Comparison of ENCODE assay signal across 27 cellular contexts in the genomic region with DNA sequence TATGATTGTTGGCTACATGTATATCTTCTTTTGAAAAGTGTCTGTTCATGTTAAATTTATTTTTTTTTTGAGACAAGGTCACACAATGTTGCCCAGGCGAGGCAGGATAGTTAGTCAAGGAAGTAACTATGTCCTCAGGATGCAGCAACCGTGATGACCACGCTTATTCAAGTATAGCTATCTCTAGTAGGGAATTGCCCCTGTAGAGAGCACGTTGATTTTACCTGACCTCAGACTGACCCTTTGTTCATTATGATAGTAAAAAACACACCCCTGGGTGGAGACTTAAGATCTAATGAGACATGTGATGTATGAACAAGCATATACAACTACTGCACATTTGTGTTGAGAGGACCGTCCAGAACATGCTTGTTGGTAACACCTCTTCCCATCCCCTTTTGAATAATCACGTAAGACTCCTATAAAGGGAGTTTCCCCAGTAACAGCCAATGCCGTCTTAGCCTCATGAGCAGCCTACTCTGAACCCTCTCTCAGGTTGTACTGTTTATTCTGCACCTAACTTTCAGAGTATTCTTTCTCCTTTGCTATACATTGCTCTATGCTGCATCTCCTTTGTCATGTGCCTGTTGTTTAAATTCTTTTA. TPM values are rescaled to one million over a fixed set of nuclear protein-coding genes. Genes with fewer than 3 reads are reported as not detected.
DNase-seq lines count a peak whose midpoint lies in the region; ATAC-seq and TF ChIP-seq lines count a peak whose summit lies in the region.
"Had no signal": no experiment of that assay in that cellular context is flagged by ENCODE, and none has a peak within 500 bp of the region (broad histone marks: within the 10 kb centered on the region; RNA-seq: fewer than 3 reads in every experiment).

No MANE protein-coding gene starts in this region.

- intact Hi-C loops in mammary epithelial cell (cut with micrococcal nuclease) (no loop called here), breast epithelium (cut with DNase I; ENCODE audit: low total_unique reads) (no loop called here)
- intact Hi-C loops in activated CD4-positive, alpha-beta T cell treated with anti-CD3 and anti-CD28 coated beads for 36 hours (cut with DNase I, micrococcal nuclease): no loop called here

- H3K4me1 ChIP-seq in mammary epithelial cell (ENCODE audit: insufficient read depth, low read length): peaks cover 9% of the 10 kb centered on the region
- no peaks in the 10 kb centered on the region for H3K4me1 ChIP-seq in breast epithelium
- H3K4me1 ChIP-seq: body of pancreas, esophagus squamous epithelium, pancreas, right lobe of liver, SJSA1 had no signal

- no peak overlapping the region for H3K9ac ChIP-seq in mammary epithelial cell (ENCODE audit: insufficient read depth, low read length)

- no peak overlapping the region for H3K4me2 ChIP-seq in mammary epithelial cell (ENCODE audit: insufficient read depth, low read depth, low read length)

- H3K27me3 ChIP-seq in mammary epithelial cell (ENCODE audit: insufficient read depth, low read length) (no peaks in the 10 kb centered on the region), breast epithelium (no peaks in the 10 kb centered on the region), brain microvascular endothelial cell (replicated peaks) (no peaks in the 10 kb centered on the region)
- H3K27me3 ChIP-seq: body of pancreas, esophagus squamous epithelium, pancreas, right lobe of liver, SJSA1 had no signal

- no peaks in the 10 kb centered on the region for H4K20me1 ChIP-seq in mammary epithelial cell (ENCODE audit: insufficient read depth, low read length)

- H3K27ac ChIP-seq in mammary epithelial cell (ENCODE audit: insufficient read depth, low read depth, low read length) (no peak overlapping the region), breast epithelium (no peak overlapping the region), brain microvascular endothelial cell (no peak overlapping the region)
- H3K27ac ChIP-seq: body of pancreas, esophagus squamous epithelium, pancreas, right lobe of liver, SJSA1 had no signal

- no peaks in the 10 kb centered on the region for H3K4me1 Mint-ChIP-seq in activated CD4-positive, alpha-beta T cell treated with anti-CD3 and anti-CD28 coated beads for 36 hours
- H3K4me1 Mint-ChIP-seq: activated CD4-positive, alpha-beta T cell treated with anti-CD3 and anti-CD28 coated beads, Interleukin-2, amount 10 ng/mL, durations not matched to agents 24 days and 14 days; endodermal cell; H9; mesothelial cell of epicardium had no signal

- dilution Hi-C loops in mammary epithelial cell (cut with HindIII; ENCODE audit: low sequenced_read_pairs): no loop called here

- H3K4me3 ChIP-seq in mammary epithelial cell (replicated peaks in 1 of 3; ENCODE audit: insufficient read depth in 1 of 3, low read depth in 2 of 3, low read length in 3 of 3): no peak overlapping the region
- no peak overlapping the region for H3K4me3 ChIP-seq in breast epithelium
- H3K4me3 ChIP-seq in brain microvascular endothelial cell (ENCODE audit: low read depth, low read length): no peak overlapping the region
- H3K4me3 ChIP-seq: body of pancreas, esophagus squamous epithelium, pancreas, right lobe of liver, SJSA1 had no signal

- WGBS in mammary epithelial cell (ENCODE audit: low coverage, missing lambda C conversion rate): 42% methylated on average over 7 of the region's 7 CpGs

- in situ Hi-C loops in mammary epithelial cell (cut with MboI; ENCODE audit: low sequenced_read_pairs in 2 of 2): no loop called here
- in situ Hi-C loops in brain microvascular endothelial cell (cut with HindIII; ENCODE audit: low pct_ligation_motif_present, low sequenced_read_pairs): no loop called here

- TF ChIP-seq CTCF in mammary epithelial cell (conservative IDR thresholded peaks at IDR 0.05 in 1 of 2, IDR thresholded peaks at IDR 0.05 in 1 of 2; ENCODE audit: extremely low read depth in 1 of 2, insufficient read depth in 1 of 2, low read depth in 1 of 2, low read length in 2 of 2): no peak
- TF ChIP-seq CTCF in breast epithelium (IDR thresholded peaks at IDR 0.05): no peak
- no peak for TF ChIP-seq CTCF in brain microvascular endothelial cell (IDR thresholded peaks at IDR 0.05; ENCODE audit: low read depth, low read length, missing control alignments)

- H3K9me3 ChIP-seq in mammary epithelial cell (replicated peaks; ENCODE audit: insufficient read depth, low read length) (no peaks in the 10 kb centered on the region), breast epithelium (no peaks in the 10 kb centered on the region)
- H3K9me3 ChIP-seq: body of pancreas, esophagus squamous epithelium, pancreas, right lobe of liver, SJSA1 had no signal

- no peaks in the 10 kb centered on the region for H3K27me3 Mint-ChIP-seq in activated CD4-positive, alpha-beta T cell treated with anti-CD3 and anti-CD28 coated beads for 36 hours
- H3K27me3 Mint-ChIP-seq: activated CD4-positive, alpha-beta T cell treated with anti-CD3 and anti-CD28 coated beads, Interleukin-2, amount 10 ng/mL, durations not matched to agents 24 days and 14 days; IgD-negative memory B cell had no signal

- H3K36me3 Mint-ChIP-seq in activated CD4-positive, alpha-beta T cell treated with anti-CD3 and anti-CD28 coated beads for 36 hours (ENCODE audit: low read depth): no peaks in the 10 kb centered on the region
- H3K36me3 Mint-ChIP-seq: activated naive CD4-positive, alpha-beta T cell treated with anti-CD3 and anti-CD28 coated beads, Interleukin-2, amount 50 U/mL, for 72 hours; CD8-positive, alpha-beta T cell; natural killer cell treated with Interleukin-12 subunit alpha and Interleukin-12 subunit beta and Interleukin-15 and Interleukin-18, amount 100 ng/mL, for 72 hours had no signal

- POLR2A ChIA-PET in activated CD4-positive, alpha-beta T cell treated with anti-CD3 and anti-CD28 coated beads for 36 hours (lab: Charles Lee): no interaction called here

- DNase-seq in mammary epithelial cell: peak; percentile 56
- DNase-seq in breast epithelium (ENCODE audit: low spot score in 2 of 2): no peak
- DNase-seq in brain microvascular endothelial cell: peak; percentile 1
- DNase-seq in activated CD4-positive, alpha-beta T cell treated with anti-CD3 and anti-CD28 coated beads, Interleukin-2, amount 50 U/mL, for 48 hours: no peak
- DNase-seq in amniotic stem cell (lab: John Stamatoyannopoulos, UW): no peak
- DNase-seq in NCI-H187 (lab: John Stamatoyannopoulos, UW): no peak
- DNase-seq in activated CD4-positive, alpha-beta T cell treated with anti-CD3 and anti-CD28 coated beads for 36 hours: no peak
- DNase-seq: 8988T; activated CD4-positive, alpha-beta T cell treated with anti-CD3 and anti-CD28 coated beads, Interleukin-2, amount 10 ng/mL, durations not matched to agents 24 days and 14 days; body of pancreas; CD8-positive, alpha-beta T cell; DMS153; endodermal cell; esophagus squamous epithelium; H9; NCI-H1417; NCI-H524; pancreas; right lobe of liver; trophoblast cell had no signal

- no peaks in the 10 kb centered on the region for H3K36me3 ChIP-seq in mammary epithelial cell (ENCODE audit: insufficient read depth, low read length)
- no peaks in the 10 kb centered on the region for H3K36me3 ChIP-seq in breast epithelium
- H3K36me3 ChIP-seq in brain microvascular endothelial cell (replicated peaks): no peaks in the 10 kb centered on the region
- H3K36me3 ChIP-seq: esophagus squamous epithelium, pancreas, right lobe of liver, SJSA1 had no signal

- H3K4me3 Mint-ChIP-seq in activated CD4-positive, alpha-beta T cell treated with anti-CD3 and anti-CD28 coated beads for 36 hours: no peak overlapping the region
- H3K4me3 Mint-ChIP-seq: activated CD4-positive, alpha-beta T cell treated with anti-CD3 and anti-CD28 coated beads, Interleukin-2, amount 10 ng/mL, durations not matched to agents 24 days and 14 days; CD8-positive, alpha-beta T cell; endodermal cell; H9; mesothelial cell of epicardium; natural killer cell treated with Interleukin-12 subunit alpha and Interleukin-12 subunit beta and Interleukin-15 and Interleukin-18, amount 100 ng/mL, for 72 hours; T-helper 1 cell treated with Interleukin-12 subunit alpha and Interleukin-12 subunit beta and Interleukin-4 antibody, amounts not matched to agents 30 μg/mL and 1 μg/mL, for 36 hours had no signal

- H3K79me2 ChIP-seq in mammary epithelial cell (ENCODE audit: insufficient read depth, low read length): no peaks in the 10 kb centered on the region

- BruUV-seq in mammary epithelial cell (replicated peaks; lab: Mats Ljungman, UMichigan): no TSS peak

- no peak overlapping the region for H3K27ac Mint-ChIP-seq in activated CD4-positive, alpha-beta T cell treated with anti-CD3 and anti-CD28 coated beads for 36 hours
- H3K27ac Mint-ChIP-seq: activated CD4-positive, alpha-beta T cell treated with anti-CD3 and anti-CD28 coated beads, Interleukin-2, amount 10 ng/mL, durations not matched to agents 24 days and 14 days; activated naive CD4-positive, alpha-beta T cell treated with anti-CD3 and anti-CD28 coated beads, Interleukin-2, amount 50 U/mL, for 72 hours; CD8-positive, alpha-beta T cell; endodermal cell; H9; IgD-negative memory B cell; mesothelial cell of epicardium; natural killer cell treated with Interleukin-12 subunit alpha and Interleukin-12 subunit beta and Interleukin-15 and Interleukin-18, amount 100 ng/mL, for 72 hours; T-helper 1 cell treated with Interleukin-12 subunit alpha and Interleukin-12 subunit beta and Interleukin-4 antibody, amounts not matched to agents 30 μg/mL and 1 μg/mL, for 36 hours had no signal

- H3K9me3 Mint-ChIP-seq in activated CD4-positive, alpha-beta T cell treated with anti-CD3 and anti-CD28 coated beads for 36 hours (ENCODE audit: low read depth): no peaks in the 10 kb centered on the region
- H3K9me3 Mint-ChIP-seq: activated CD4-positive, alpha-beta T cell treated with anti-CD3 and anti-CD28 coated beads, Interleukin-2, amount 10 ng/mL, durations not matched to agents 24 days and 14 days; activated naive CD4-positive, alpha-beta T cell treated with anti-CD3 and anti-CD28 coated beads, Interleukin-2, amount 50 U/mL, for 72 hours; CD8-positive, alpha-beta T cell; natural killer cell treated with Interleukin-12 subunit alpha and Interleukin-12 subunit beta and Interleukin-15 and Interleukin-18, amount 100 ng/mL, for 72 hours; T-helper 1 cell treated with Interleukin-12 subunit alpha and Interleukin-12 subunit beta and Interleukin-4 antibody, amounts not matched to agents 30 μg/mL and 1 μg/mL, for 36 hours had no signal

- TF ChIP-seq POLR2A in breast epithelium (IDR thresholded peaks at IDR 0.05): no peak

- H2AFZ ChIP-seq in mammary epithelial cell (ENCODE audit: low read depth, low read length): no peak overlapping the region

- CTCF ChIA-PET in mammary epithelial cell (lab: Charles Lee; ENCODE audit: low non-redundant PET): no interaction called here
- CTCF ChIA-PET in activated CD4-positive, alpha-beta T cell treated with anti-CD3 and anti-CD28 coated beads for 36 hours (lab: Charles Lee): no interaction called here

- peak; percentile 50 for ATAC-seq in HG02885 (IDR thresholded peaks at IDR 0.05; ENCODE audit: poor library complexity, unreplicated experiment)
- ATAC-seq in activated CD4-positive, alpha-beta T cell treated with anti-CD3 and anti-CD28 coated beads for 36 hours: no peak
- ATAC-seq: activated naive CD4-positive, alpha-beta T cell treated with anti-CD3 and anti-CD28 coated beads, Interleukin-2, amount 50 U/mL, for 72 hours; body of pancreas; CD8-positive, alpha-beta T cell; natural killer cell treated with Interleukin-12 subunit alpha and Interleukin-12 subunit beta and Interleukin-15 and Interleukin-18, amount 100 ng/mL, for 72 hours; pancreas; right lobe of liver had no signal

RNA-seq across cellular contexts. Expression of a gene that starts 32.9 kb away (rescaled TPM):
- 10 to 100 TPM; 20.0 to 32.4 TPM for total RNA-seq in mammary epithelial cell
- polyA plus RNA-seq in mammary epithelial cell: 9.5 TPM
- polyA minus RNA-seq in mammary epithelial cell: 5.5 TPM
- total RNA-seq in breast epithelium: 10 to 100 TPM; 16.4 to 24.9 (median 17.3) TPM
- total RNA-seq in activated CD4-positive, alpha-beta T cell treated with anti-CD3 and anti-CD28 coated beads for 36 hours: 10 to 100 TPM; 17.8 to 18.7 TPM

RNA-seq across cellular contexts. Expression of a gene that starts 51.8 kb away (rescaled TPM):
- total RNA-seq in mammary epithelial cell (1 to 10 TPM; 1.0 to 1.6 TPM), breast epithelium (1 to 10 TPM in 2 of 3 donors, under 1 TPM in 1; 0.96 to 6.2 (median 4.1) TPM)
- polyA plus RNA-seq in mammary epithelial cell: 0.54 TPM
- polyA minus RNA-seq in mammary epithelial cell: not detected
- total RNA-seq in activated CD4-positive, alpha-beta T cell treated with anti-CD3 and anti-CD28 coated beads for 36 hours: 1 to 10 TPM; 3.8 to 3.9 TPM

Comparison
In these comparisons a context has a peak if more than half of its experiments do, and no peak if none do; other contexts are left out.
1. DNase-seq: peak in mammary epithelial cell (single experiment) and brain microvascular endothelial cell (single experiment); none in breast epithelium (0 of 2), activated CD4-positive, alpha-beta T cell treated with anti-CD3 and anti-CD28 coated beads, Interleukin-2, amount 50 U/mL, for 48 hours (0 of 2), amniotic stem cell (single experiment), NCI-H187 (0 of 2) and activated CD4-positive, alpha-beta T cell treated with anti-CD3 and anti-CD28 coated beads for 36 hours (single experiment).